Comparison of ENCODE assay signal across 23 cellular contexts in genomic region chr2:63790491-63790890, GRCh38. TPM values are rescaled to one million over a fixed set of nuclear protein-coding genes. Genes with fewer than 3 reads are reported as not detected.
DNase-seq lines count a peak whose midpoint lies in the region; ATAC-seq, FAIRE-seq and TF ChIP-seq lines count a peak whose summit lies in the region.
"Had no signal": no experiment of that assay in that cellular context is flagged by ENCODE, and none has a peak within 500 bp of the region (broad histone marks: within the 10 kb centered on the region; RNA-seq: fewer than 3 reads in every experiment).

No MANE protein-coding gene starts in this region.

- no peak for ATAC-seq in IMR-90 (ENCODE audit: low read depth)
- no peak for ATAC-seq in GM12878
- no peak for ATAC-seq in HG02798 (IDR thresholded peaks at IDR 0.05; ENCODE audit: poor library complexity, unreplicated experiment)
- ATAC-seq in GM21723 (IDR thresholded peaks at IDR 0.05; ENCODE audit: unreplicated experiment), result no peak

- peak overlapping the region; percentile 2; the same call in 1 of the 2 replicates for H3K56ac ChIP-seq in IMR-90 (ENCODE audit: extremely low read depth, insufficient read depth, low read length)

- peak overlapping the region; percentile 69 for H3K14ac ChIP-seq in IMR-90 (replicated peaks; ENCODE audit: low read depth, low read length)

- in situ Hi-C loops in IMR-90 (cut with MboI; ENCODE audit: low sequenced_read_pairs), result no loop called here
- in situ Hi-C loops in GM12878 (cut with MboI), result no loop called here

- H3K79me1 ChIP-seq in IMR-90 (ENCODE audit: low read depth in 1 of 2, low read length in 2 of 2), result no peaks in the 10 kb centered on the region

- H3K36me3 ChIP-seq in IMR-90 (ENCODE audit: control insufficient read depth, insufficient read depth, low read length) (no peaks in the 10 kb centered on the region), GM12878 (ENCODE audit: control insufficient read depth in 2 of 2, insufficient read depth in 2 of 2, low read length in 1 of 2) (no peaks in the 10 kb centered on the region), smooth muscle cell (ENCODE audit: low read depth) (no peaks in the 10 kb centered on the region)
- H3K36me3 ChIP-seq: gastrocnemius medialis had no signal

- H3K4me3 ChIP-seq in IMR-90 (ENCODE audit: insufficient read depth, low read depth, low read length), result no peak overlapping the region
- no peak overlapping the region for H3K4me3 ChIP-seq in GM12878
- H3K4me3 ChIP-seq in fibroblast of pulmonary artery (replicated peaks; ENCODE audit: low read depth, low read length), result no peak overlapping the region
- H3K4me3 ChIP-seq in smooth muscle cell, result no peak overlapping the region
- H3K4me3 ChIP-seq: gastrocnemius medialis, skin epidermis, testis had no signal

- H3K9ac ChIP-seq in IMR-90 (ENCODE audit: low read depth, low read length) (no peak overlapping the region), GM12878 (ENCODE audit: control insufficient read depth, insufficient read depth, low read length) (no peak overlapping the region), smooth muscle cell (ENCODE audit: low read depth) (peak overlapping the region; percentile 74)
- H3K9ac ChIP-seq: parathyroid adenoma had no signal

- peak overlapping the region; percentile 76 for H3K4ac ChIP-seq in IMR-90 (ENCODE audit: low read depth, low read length)

- peak; percentile 23 for FAIRE-seq in GM12878 (lab: Jason Lieb, UNC)
- FAIRE-seq: G401.6, GM12891 had no signal

- WGBS in IMR-90 (ENCODE audit: extremely low coverage in 2 of 2, insufficient read length in 1 of 2), 2 experiments, result no CpG with 5 or more reads among the region's 2 CpGs
- WGBS in GM12878 (ENCODE audit: insufficient coverage, insufficient replicate concordance, low lambda C conversion rate, missing lambda C conversion rate), result 42% methylated on average over 2 of the region's 2 CpGs
- WGBS in smooth muscle cell (ENCODE audit: low lambda C conversion rate), result 74% methylated on average over 2 of the region's 2 CpGs

- DNase-seq in IMR-90, result peak; percentile 37
- no peak for DNase-seq in GM12878 (ENCODE audit: low read depth, low spot score)
- DNase-seq in fibroblast of pulmonary artery (ENCODE audit: low read depth), result peak; percentile 37
- no peak for DNase-seq in smooth muscle cell (lab: John Stamatoyannopoulos, UW; ENCODE audit: unreplicated experiment)
- no peak for DNase-seq in activated naive CD4-positive, alpha-beta T cell treated with anti-CD3 and anti-CD28 coated beads, Interleukin-2, amount 50 U/mL, for 16 hours
- DNase-seq: activated CD4-positive, alpha-beta T cell treated with anti-CD3 and anti-CD28 coated beads, Interleukin-2, amount 10 ng/mL, durations not matched to agents 7 days and 5 days; activated naive CD4-positive, alpha-beta T cell treated with Interleukin-2 at 50 U/mL for 16 hours; effector CD4-positive, alpha-beta T cell; gastrocnemius medialis; KG1; NCI-H1092; NCI-H2107; NCI-H69; stimulated activated CD4-positive, alpha-beta T cell treated with anti-CD3 and anti-CD28 coated beads, Interleukin-4, amount 100 ng/mL, for 4 hours; stimulated activated CD8-positive, alpha-beta memory T cell treated with anti-CD3 and anti-CD28 coated beads, Interleukin-4, amount 100 ng/mL, for 48 hours; testis had no signal

- peaks cover 5% of the 10 kb centered on the region for H3F3A ChIP-seq in smooth muscle cell (ENCODE audit: low read depth)

- CTCF ChIA-PET in IMR-90 (lab: Yijun Ruan, JAX), result no interaction called here
- CTCF ChIA-PET in GM12878 (lab: Yijun Ruan, JAX), result no interaction called here

- H3K4me2 ChIP-seq in IMR-90 (ENCODE audit: low read depth, low read length) (peak overlapping the region; percentile 37; the same call in 1 of the 2 replicates), GM12878 (ENCODE audit: control insufficient read depth, insufficient read depth) (no peak overlapping the region), smooth muscle cell (peak overlapping the region; percentile 71)

- no TSS peak for BruUV-seq in IMR-90 (replicated peaks; lab: Mats Ljungman, UMichigan)
- no TSS peak for BruUV-seq in GM12878 (replicated peaks; lab: Mats Ljungman, UMichigan)

- peak overlapping the region; percentile 98 for H2AK5ac ChIP-seq in IMR-90 (ENCODE audit: low read depth, low read length)

- no peak for TF ChIP-seq EP300 in GM12878 (IDR thresholded peaks at IDR 0.05; ENCODE audit: borderline replicate concordance in 1 of 2, control insufficient read depth in 1 of 2, low read depth in 2 of 2, low read length in 2 of 2)

- peak overlapping the region; percentile 80; the same call in 1 of the 2 replicates for H4K5ac ChIP-seq in IMR-90 (ENCODE audit: low read depth, low read length)

- dilution Hi-C loops in IMR-90 (cut with HindIII; ENCODE audit: low sequenced_read_pairs, unreplicated experiment), result no loop called here

- TF ChIP-seq CTCF in IMR-90 (conservative IDR thresholded peaks at IDR 0.05; ENCODE audit: low read depth, low read length), result no peak
- TF ChIP-seq CTCF in GM12878 (IDR thresholded peaks at IDR 0.05 in 2 of 3, conservative IDR thresholded peaks at IDR 0.05 in 1 of 3; ENCODE audit: control insufficient read depth in 2 of 3, extremely low read depth in 1 of 3, insufficient read depth in 1 of 3, low read depth in 3 of 3, low read length in 3 of 3), result no peak
- no peak for TF ChIP-seq CTCF in fibroblast of pulmonary artery (IDR thresholded peaks at IDR 0.05; ENCODE audit: low read length, missing control alignments)
- TF ChIP-seq CTCF in smooth muscle cell (IDR thresholded peaks at IDR 0.05; ENCODE audit: borderline replicate concordance, insufficient read depth, poor library complexity, severe bottlenecking), result no peak

- RAD21 ChIA-PET in GM12878 (lab: Charles Lee; ENCODE audit: unreplicated experiment), result no interaction called here

- intact Hi-C loops in IMR-90 (cut with micrococcal nuclease), result loop anchor here (5.0 kb wide), 1 partner anchor 52 kb away; the partner anchor contains the start of gene UGP2
- intact Hi-C loops in GM12878 (cut with micrococcal nuclease; ENCODE audit: unreplicated experiment), result no loop called here

- H3K27me3 ChIP-seq in IMR-90 (ENCODE audit: control insufficient read depth, insufficient read depth, low read length) (no peaks in the 10 kb centered on the region), GM12878 (replicated peaks in 1 of 2; ENCODE audit: control insufficient read depth in 2 of 2, insufficient read depth in 2 of 2, low read length in 1 of 2) (no peaks in the 10 kb centered on the region), smooth muscle cell (ENCODE audit: low read depth) (no peaks in the 10 kb centered on the region)
- H3K27me3 ChIP-seq: gastrocnemius medialis, testis had no signal

- SMC1A ChIA-PET in GM12878 (lab: Charles Lee; ENCODE audit: uncharacterized antibody, unreplicated experiment), result no interaction called here

- peak overlapping the region; percentile 86 for H2BK15ac ChIP-seq in IMR-90 (ENCODE audit: low read depth, low read length)

- TF ChIP-seq POLR2A in IMR-90 (IDR thresholded peaks at IDR 0.05; ENCODE audit: low read depth, low read length) (no peak), GM12878 (IDR thresholded peaks at IDR 0.05; ENCODE audit: low read depth, low read length) (no peak)

- peak overlapping the region; percentile 87; the same call in 1 of the 2 replicates for H3K18ac ChIP-seq in IMR-90 (ENCODE audit: low read depth, low read length)

- peak overlapping the region; percentile 60; the same call in 1 of the 2 replicates for H3K27ac ChIP-seq in IMR-90 (ENCODE audit: insufficient read depth, low read length)
- no peak overlapping the region for H3K27ac ChIP-seq in GM12878 (ENCODE audit: control insufficient read depth, insufficient read depth)
- peak overlapping the region; percentile 94 for H3K27ac ChIP-seq in smooth muscle cell (ENCODE audit: low read depth)
- H3K27ac ChIP-seq: HL-60, parathyroid adenoma, testis had no signal

- peak overlapping the region; percentile 62 to 84 for H4K8ac ChIP-seq in IMR-90 (ENCODE audit: low read depth in 2 of 2, low read length in 2 of 2)

- no peak overlapping the region for H2AK9ac ChIP-seq in IMR-90 (replicated peaks; ENCODE audit: low read depth, low read length, poor library complexity)

- peak overlapping the region; percentile 85 for H4K91ac ChIP-seq in IMR-90 (ENCODE audit: insufficient read depth, low read depth, low read length)

- H3K9me1 ChIP-seq in IMR-90 (ENCODE audit: insufficient read depth, low read length), result peaks cover 12% of the 10 kb centered on the region

- H2AFZ ChIP-seq in IMR-90 (replicated peaks; ENCODE audit: low read length, poor library complexity) (peak overlapping the region; percentile 28), GM12878 (ENCODE audit: control insufficient read depth, low read depth, low read length) (no peak overlapping the region), smooth muscle cell (ENCODE audit: low read depth) (no peak overlapping the region)
- H2AFZ ChIP-seq: parathyroid adenoma had no signal

- POLR2A ChIA-PET in IMR-90 (lab: Charles Lee; ENCODE audit: unreplicated experiment) (no interaction called here), GM12878 (lab: Charles Lee) (no interaction called here)

- H2BK20ac ChIP-seq in IMR-90 (ENCODE audit: low read depth, low read length), result peak overlapping the region; percentile 92

- peak overlapping the region; percentile 30; the same call in 1 of the 2 replicates for H3K23ac ChIP-seq in IMR-90 (ENCODE audit: low read depth, low read length)

- H3K4me1 ChIP-seq in IMR-90 (ENCODE audit: control insufficient read depth, insufficient read depth, low read length) (peaks cover 16% of the 10 kb centered on the region), GM12878 (ENCODE audit: control insufficient read depth, insufficient read depth, low read length) (no peaks in the 10 kb centered on the region), smooth muscle cell (ENCODE audit: low read depth) (peaks cover 10% of the 10 kb centered on the region)
- H3K4me1 ChIP-seq: parathyroid adenoma, testis had no signal

- H3K9me3 ChIP-seq in IMR-90 (ENCODE audit: control insufficient read depth, insufficient read depth, low read length), result no peaks in the 10 kb centered on the region
- H3K9me3 ChIP-seq in GM12878 (replicated peaks; ENCODE audit: control insufficient read depth, insufficient read depth, low read length), result no peaks in the 10 kb centered on the region
- no peaks in the 10 kb centered on the region for H3K9me3 ChIP-seq in smooth muscle cell (replicated peaks; ENCODE audit: low read depth)
- H3K9me3 ChIP-seq: gastrocnemius medialis, testis had no signal

- H3K79me2 ChIP-seq in GM12878 (ENCODE audit: control insufficient read depth, insufficient read depth, low read length) (no peaks in the 10 kb centered on the region), smooth muscle cell (ENCODE audit: low read depth) (no peaks in the 10 kb centered on the region)
- H3K79me2 ChIP-seq: parathyroid adenoma had no signal

- H2BK120ac ChIP-seq in IMR-90 (ENCODE audit: low read depth, low read length), result peak overlapping the region; percentile 78

- TF ChIP-seq RAD21 in IMR-90 (IDR thresholded peaks at IDR 0.05; ENCODE audit: low read length) (no peak), GM12878 (IDR thresholded peaks at IDR 0.05; ENCODE audit: insufficient read depth, low read depth, low read length) (no peak)

- peak overlapping the region; percentile 73 for H2BK5ac ChIP-seq in IMR-90 (ENCODE audit: low read depth, low read length, poor library complexity, severe bottlenecking)

- H4K20me1 ChIP-seq in IMR-90 (ENCODE audit: insufficient read depth, low read length) (no peaks in the 10 kb centered on the region), GM12878 (ENCODE audit: control insufficient read depth, insufficient read depth) (no peaks in the 10 kb centered on the region), smooth muscle cell (ENCODE audit: low read depth) (no peaks in the 10 kb centered on the region)

RNA-seq across cellular contexts. Expression of gene UGP2, which starts 51.2 kb away (rescaled TPM):
- total RNA-seq in IMR-90 (2012; rRNA removed), result 58.8 and 101 TPM in 2 replicates
- 36.7 and 45.0 TPM in 2 replicates for polyA plus RNA-seq in IMR-90 (2012; rRNA removed)
- 5.2 and 7.8 TPM in 2 replicates for polyA plus RNA-seq in IMR-90 (2012; cell fraction: cytosol; rRNA removed)
- polyA plus RNA-seq in IMR-90 (2012; cell fraction: nucleus; rRNA removed; ENCODE audit: low replicate concordance), result 2.2 and 18.2 TPM in 2 replicates
- total RNA-seq in GM12878 (2013; cell fraction: nucleolus; rRNA removed), result 46.0 and 61.1 TPM in 2 replicates
- total RNA-seq in GM12878 (2014; rRNA removed), result 40.8 and 50.7 TPM in 2 replicates
- total RNA-seq in GM12878 (2014; rRNA removed; fragmentation: Illumina TruSeq; extraction: Trizol), result 69.8 and 70.1 TPM in 2 replicates
- 57.4 and 64.8 TPM in 2 replicates for total RNA-seq in GM12878 (2021)
- polyA plus RNA-seq in GM12878 (2011; ENCODE audit: low read depth), result 49.9 TPM
- 71.2 and 122 TPM in 2 replicates for polyA plus RNA-seq in GM12878 (2011; rRNA removed)
- 22.0 and 25.7 TPM in 2 replicates for polyA plus RNA-seq in GM12878 (2011; cell fraction: cytosol; rRNA removed)
- 21.2 and 22.8 TPM in 2 replicates for polyA plus RNA-seq in GM12878 (2011; cell fraction: nucleus; rRNA removed)
- 61.7 and 69.6 TPM in 2 replicates for polyA plus RNA-seq in GM12878 (2012)
- 87.1 and 108 TPM in 2 replicates for polyA plus RNA-seq in GM12878 (2014; fragmentation: Illumina TruSeq; extraction: Trizol)
- polyA plus RNA-seq in GM12878 (2014; fragmentation: Nextera tagmentation; extraction: Ambion mirVana), result 10 to 100 TPM; 81.0 to 89.0 TPM
- polyA plus RNA-seq in GM12878 (2014; rRNA removed), result 37.2 and 49.1 TPM in 2 replicates
- polyA plus RNA-seq in GM12878 (2016; fragmentation: Nextera tagmentation; extraction: Ambion mirVana), result 10 to 100 TPM; 91.7 to 98.3 TPM
- polyA minus RNA-seq in GM12878 (2011; rRNA and poly(A)+ RNA removed), result 20.1 and 29.6 TPM in 2 replicates
- polyA minus RNA-seq in GM12878 (2011; cell fraction: cytosol; rRNA and poly(A)+ RNA removed), result 17.9 and 19.5 TPM in 2 replicates
- polyA minus RNA-seq in GM12878 (2011; cell fraction: nucleus; rRNA and poly(A)+ RNA removed), result 15.4 and 23.7 TPM in 2 replicates
- total RNA-seq in smooth muscle cell, result 211 and 238 TPM in 2 replicates
- polyA plus RNA-seq in smooth muscle cell, result 156 and 171 TPM in 2 replicates

Comparison
In these comparisons a context has a peak if more than half of its experiments do, and no peak if none do; other contexts are left out.
1. DNase-seq: peak in IMR-90 (single experiment) and fibroblast of pulmonary artery (single experiment); none in GM12878 (single experiment), smooth muscle cell (single experiment) and activated naive CD4-positive, alpha-beta T cell treated with anti-CD3 and anti-CD28 coated beads, Interleukin-2, amount 50 U/mL, for 16 hours (single experiment).